In the genomic region with DNA sequence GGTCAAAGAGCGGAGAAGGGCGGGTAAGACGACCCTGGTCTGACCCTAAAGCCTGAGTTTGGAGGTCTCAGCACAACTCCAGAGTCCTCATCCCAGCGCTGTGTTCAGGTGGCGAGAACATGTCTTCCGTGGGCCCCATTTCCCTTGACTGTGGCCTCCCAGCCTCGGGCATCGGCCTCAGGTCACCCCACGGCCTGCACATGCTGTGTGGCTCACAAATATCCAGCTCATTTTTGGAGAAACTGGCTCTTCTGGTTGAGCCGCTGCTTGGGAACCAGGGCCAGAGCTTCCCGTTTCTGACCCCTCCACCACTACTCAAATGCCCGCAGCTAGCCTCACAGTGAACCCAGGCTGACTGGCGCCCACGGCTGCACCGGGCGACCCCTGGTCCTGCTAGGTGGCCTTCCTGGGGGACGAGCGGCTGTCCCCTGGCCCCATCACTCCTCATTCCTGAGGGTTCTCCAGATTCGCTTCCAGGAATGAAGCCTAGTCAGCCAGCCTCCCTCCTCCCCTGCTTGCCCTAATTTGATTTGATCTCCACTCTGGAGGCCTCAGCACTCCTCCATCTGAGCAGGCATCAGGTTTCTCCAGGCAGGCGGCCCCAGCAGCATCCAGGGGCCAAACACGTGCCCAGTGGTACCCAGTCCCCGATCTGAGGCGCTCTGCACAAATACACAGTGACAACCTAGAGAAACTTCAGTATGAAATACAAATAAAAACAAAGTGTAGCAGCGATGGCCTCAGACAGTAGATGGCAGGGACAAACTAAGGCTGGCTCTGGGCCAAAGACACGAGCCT, we compare ENCODE assay signal across 13 cellular contexts. TPM values are rescaled to one million over a fixed set of nuclear protein-coding genes. Genes with fewer than 3 reads are reported as not detected.
DNase-seq lines count a peak whose midpoint lies in the region; ATAC-seq and TF ChIP-seq lines count a peak whose summit lies in the region.
"Had no signal": no experiment of that assay in that cellular context is flagged by ENCODE, and none has a peak within 500 bp of the region (broad histone marks: within the 10 kb centered on the region; RNA-seq: fewer than 3 reads in every experiment).

No MANE protein-coding gene starts in this region.

- in situ Hi-C loops in GM13977 (cut with MboI; ENCODE audit: low pct_unique_long_range_greater_than_20kb, low sequenced_read_pairs, unreplicated experiment) = loop anchor here (25.0 kb wide), 1 partner anchor 211 kb away; no protein-coding TSS in a partner anchor

- TF ChIP-seq CTCF in progenitor cell of endocrine pancreas (IDR thresholded peaks at IDR 0.05; ENCODE audit: unreplicated experiment) (no peak), GM13977 (IDR thresholded peaks at IDR 0.05; ENCODE audit: extremely low read depth, insufficient read depth, missing control alignments) (no peak)

- no peak overlapping the region for H3K4me3 Mint-ChIP-seq in effector memory CD8-positive, alpha-beta T cell
- H3K4me3 Mint-ChIP-seq in progenitor cell of endocrine pancreas (ENCODE audit: low read depth) = no peak overlapping the region
- H3K4me3 Mint-ChIP-seq: activated CD8-positive, alpha-beta memory T cell treated with anti-CD3 and anti-CD28 coated beads, Interleukin-2, amount 10 ng/mL, durations not matched to agents 7 days and 5 days had no signal

- H3K27ac Mint-ChIP-seq in effector memory CD8-positive, alpha-beta T cell = peak overlapping the region; percentile 49 to 66
- H3K27ac Mint-ChIP-seq in progenitor cell of endocrine pancreas = peak overlapping the region; percentile 44

- ATAC-seq in effector memory CD8-positive, alpha-beta T cell (replicated peaks) = no peak

- DNase-seq in SIG-M5 treated with dmso at 0.1 percent for 504 hours (lab: John Stamatoyannopoulos, UW; ENCODE audit: unreplicated experiment) = peak; percentile 27
- DNase-seq in SIG-M5 (lab: John Stamatoyannopoulos, UW) = no peak
- DNase-seq in HT-29 (ENCODE audit: low spot score) = peak; percentile 13
- DNase-seq in effector memory CD8-positive, alpha-beta T cell = no peak
- no peak for DNase-seq in progenitor cell of endocrine pancreas (ENCODE audit: low spot score, unreplicated experiment)
- DNase-seq in SHP77 treated with DMSO at 0.1 percent for 48 hours (lab: John Stamatoyannopoulos, UW) = no peak
- DNase-seq in GM13977 (ENCODE audit: low spot score) = no peak
- no peak for DNase-seq in GDM1 (lab: John Stamatoyannopoulos, UW)
- DNase-seq: activated CD8-positive, alpha-beta memory T cell treated with anti-CD3 and anti-CD28 coated beads, Interleukin-2, amount 10 ng/mL, durations not matched to agents 7 days and 5 days; foreskin melanocyte; NCI-H2081; T-helper 9 cell had no signal

- no peaks in the 10 kb centered on the region for H3K36me3 Mint-ChIP-seq in effector memory CD8-positive, alpha-beta T cell (ENCODE audit: insufficient read depth)
- H3K36me3 Mint-ChIP-seq in progenitor cell of endocrine pancreas (ENCODE audit: insufficient read depth) = peaks cover 5% of the 10 kb centered on the region

- H3K4me1 Mint-ChIP-seq in effector memory CD8-positive, alpha-beta T cell (ENCODE audit: low read depth in 2 of 2) = peaks cover 4 to 7% of the 10 kb centered on the region in 2 donors
- peaks cover 6% of the 10 kb centered on the region for H3K4me1 Mint-ChIP-seq in progenitor cell of endocrine pancreas (ENCODE audit: low read depth)

- H3K9me3 Mint-ChIP-seq in effector memory CD8-positive, alpha-beta T cell = no peaks in the 10 kb centered on the region
- no peaks in the 10 kb centered on the region for H3K9me3 Mint-ChIP-seq in progenitor cell of endocrine pancreas (ENCODE audit: low read depth)

- H3K27me3 Mint-ChIP-seq in effector memory CD8-positive, alpha-beta T cell = peaks cover under 1 to 2% of the 10 kb centered on the region in 2 donors
- peaks cover 7% of the 10 kb centered on the region for H3K27me3 Mint-ChIP-seq in progenitor cell of endocrine pancreas

RNA-seq across cellular contexts. Expression of a gene that starts 4.7 kb away (rescaled TPM):
- not detected in 2 replicates for total RNA-seq in HT-29 (2014; rRNA removed; shearing (Covaris generic))
- 0.19 TPM in 1 of 2 replicates, not detected in the other for total RNA-seq in progenitor cell of endocrine pancreas
- total RNA-seq: activated CD8-positive, alpha-beta memory T cell treated with anti-CD3 and anti-CD28 coated beads, Interleukin-2, amount 10 ng/mL, durations not matched to agents 7 days and 5 days; LHCN-M2 had no signal

RNA-seq across cellular contexts. Expression of a gene that starts 12.9 kb away (rescaled TPM):
- not detected in 2 replicates for total RNA-seq in HT-29 (2014; rRNA removed; shearing (Covaris generic))
- total RNA-seq in progenitor cell of endocrine pancreas = not detected in 2 replicates
- total RNA-seq: activated CD8-positive, alpha-beta memory T cell treated with anti-CD3 and anti-CD28 coated beads, Interleukin-2, amount 10 ng/mL, durations not matched to agents 7 days and 5 days; LHCN-M2 had no signal

Comparison
In these comparisons a context has a peak if more than half of its experiments do, and no peak if none do; other contexts are left out.
1. DNase-seq: peak in SIG-M5 treated with dmso at 0.1 percent for 504 hours (single experiment) and HT-29 (single experiment); none in SIG-M5 (single experiment), effector memory CD8-positive, alpha-beta T cell (0 of 3), progenitor cell of endocrine pancreas (single experiment), SHP77 treated with DMSO at 0.1 percent for 48 hours (single experiment), GM13977 (single experiment) and GDM1 (single experiment).